Comparison of ENCODE assay signal across 8 cellular contexts in genomic region chrX:14528629-14529287, GRCh38. TPM values are rescaled to one million over a fixed set of nuclear protein-coding genes. Genes with fewer than 3 reads are reported as not detected.
A peak's percentile ranks its signal among the peaks of the same experiment; 100 is the strongest.
DNase-seq lines count a peak whose midpoint lies in the region; ATAC-seq, FAIRE-seq and TF ChIP-seq lines count a peak whose summit lies in the region.

No MANE protein-coding gene starts in this region.

- no peak overlapping the region for H4K91ac ChIP-seq in H9 (ENCODE audit: insufficient read length, low read depth, low read length)

- no peaks in the 10 kb centered on the region for H3K79me1 ChIP-seq in H9 (ENCODE audit: insufficient read depth, low read depth, low read length, poor library complexity, severe bottlenecking)

- H2BK5ac ChIP-seq in H9 (ENCODE audit: insufficient read length, low read length): no peak overlapping the region

- H4K5ac ChIP-seq in H9 (ENCODE audit: insufficient read length, low read depth, low read length): no peak overlapping the region

- H3K4me3 ChIP-seq in foreskin fibroblast (ENCODE audit: low read depth in 1 of 2, low read length in 2 of 2): peak overlapping the region in 1 of 2 donors; percentile 26
- H3K4me3 ChIP-seq in upper lobe of left lung: no peak overlapping the region

- no peak overlapping the region for H2BK120ac ChIP-seq in H9 (ENCODE audit: low read depth, low read length, poor library complexity, severe bottlenecking)

- no peaks in the 10 kb centered on the region; a peak in 2 of 7 replicates for H3K36me3 Mint-ChIP-seq in H9 (ENCODE audit: insufficient read depth in 1 of 3, low read depth in 3 of 3)

- H2BK20ac ChIP-seq in H9 (ENCODE audit: low read depth, low read length, poor library complexity, severe bottlenecking): no peak overlapping the region

- FAIRE-seq in D721Med (lab: Jason Lieb, UNC): no peak

- peak overlapping the region; percentile 80 to 81 for H3K4me3 Mint-ChIP-seq in H9

- peaks cover 5% of the 10 kb centered on the region in 2 experiments for H3K4me1 Mint-ChIP-seq in H9

- H3K9ac ChIP-seq in H9 (ENCODE audit: extremely low read depth, insufficient read length, low read length): no peak overlapping the region

- no peaks in the 10 kb centered on the region for H3K79me2 ChIP-seq in H9 (ENCODE audit: insufficient read depth, low read length)

- H3K4me2 ChIP-seq in H9 (ENCODE audit: insufficient read depth, insufficient read length, low read length): peak overlapping the region; percentile 77

- H3T11ph ChIP-seq in H9 (ENCODE audit: low read length): no peak overlapping the region

- no peak overlapping the region for H4K8ac ChIP-seq in H9 (replicated peaks; ENCODE audit: insufficient read length, low read depth, low read length)

- H2AFZ ChIP-seq in H9 (ENCODE audit: low read length): no peak overlapping the region

- H3K27ac ChIP-seq in H9 (ENCODE audit: insufficient read length, low read depth, low read length) (no peak overlapping the region), upper lobe of left lung (no peak overlapping the region)

- H3K36me3 ChIP-seq in upper lobe of left lung: no peaks in the 10 kb centered on the region

- no peaks in the 10 kb centered on the region for H3K23me2 ChIP-seq in H9 (ENCODE audit: insufficient read length, low read depth, low read length, poor library complexity, severe bottlenecking)

- no peak for TF ChIP-seq POLR2A in upper lobe of left lung (IDR thresholded peaks at IDR 0.05)

- H3K4me1 ChIP-seq in H9 (ENCODE audit: insufficient read depth, low read length) (no peaks in the 10 kb centered on the region), upper lobe of left lung (no peaks in the 10 kb centered on the region)

- H3K4ac ChIP-seq in H9 (ENCODE audit: low read depth, low read length): no peak overlapping the region

- H3K9me3 Mint-ChIP-seq in H9: peaks cover 23 to 31% of the 10 kb centered on the region in 2 experiments

- H3K27me3 ChIP-seq in H9 (ENCODE audit: insufficient read depth, low read length): no peaks in the 10 kb centered on the region
- no peaks in the 10 kb centered on the region for H3K27me3 ChIP-seq in upper lobe of left lung

- ATAC-seq in omental fat pad (ENCODE audit: low FRiP score) (no peak), upper lobe of left lung (ENCODE audit: low FRiP score in 2 of 2) (no peak), HG03280 (IDR thresholded peaks at IDR 0.05; ENCODE audit: unreplicated experiment) (no peak)

- H3K9me3 ChIP-seq in H9 (ENCODE audit: control insufficient read depth, low read depth, low read length) (no peaks in the 10 kb centered on the region), upper lobe of left lung (no peaks in the 10 kb centered on the region)

- no peak overlapping the region for H3K27ac Mint-ChIP-seq in H9

- H3K14ac ChIP-seq in H9 (ENCODE audit: insufficient read depth, low read length): no peak overlapping the region

- no peak overlapping the region for H2AK5ac ChIP-seq in H9 (ENCODE audit: insufficient read length, low read length)

- H2BK12ac ChIP-seq in H9 (ENCODE audit: insufficient read length, low read depth, low read length): no peak overlapping the region

- no peaks in the 10 kb centered on the region for H4K20me1 ChIP-seq in H9 (ENCODE audit: control insufficient read depth, insufficient read depth, insufficient read length)

- TF ChIP-seq EP300 in upper lobe of left lung (IDR thresholded peaks at IDR 0.05): no peak

- peak; percentile 61 for TF ChIP-seq CTCF in D721Med (IDR thresholded peaks at IDR 0.05; ENCODE audit: insufficient read depth, missing control alignments)
- peak; percentile 72 for TF ChIP-seq CTCF in H9 (conservative IDR thresholded peaks at IDR 0.05)
- peak; percentile 29 for TF ChIP-seq CTCF in foreskin fibroblast (IDR thresholded peaks at IDR 0.05; ENCODE audit: low read depth, low read length)
- no peak for TF ChIP-seq CTCF in omental fat pad (IDR thresholded peaks at IDR 0.05)
- peak in 2 of 6 experiments; percentile 18 to 19 for TF ChIP-seq CTCF in upper lobe of left lung (IDR thresholded peaks at IDR 0.05)

- no peak overlapping the region for H3K18ac ChIP-seq in H9 (ENCODE audit: insufficient read length, low read depth, low read length)

- no peak overlapping the region for H2BK15ac ChIP-seq in H9 (ENCODE audit: low read depth, low read length)

- peaks cover 2% of the 10 kb centered on the region; the same call in 1 of the 2 replicates for H3K27me3 Mint-ChIP-seq in H9 (ENCODE audit: low read depth)

- no CpG with 5 or more reads among the region's 14 CpGs for WGBS in H9 (ENCODE audit: extremely low coverage, insufficient read length, low lambda C conversion rate)
- WGBS in upper lobe of left lung, 2 donors: 12 to 32% methylated on average over 14 of the region's 14 CpGs

- DNase-seq in D721Med (ENCODE audit: insufficient read length, low spot score) (no peak), H9 (peak; percentile 60), NCI-H460 (ENCODE audit: extremely low read depth, low read depth) (peak; percentile 30), activated T-cell treated with anti-CD3 and anti-CD28 coated beads for 4 hours (peak; percentile 2), foreskin fibroblast (peak; percentile 28 to 81), omental fat pad (ENCODE audit: low spot score) (peak; percentile 35), upper lobe of left lung (no peak)

- no peak overlapping the region for H3K56ac ChIP-seq in H9 (ENCODE audit: insufficient read length, low read depth, low read length)

- no peak overlapping the region for H3K23ac ChIP-seq in H9 (ENCODE audit: insufficient read length, low read depth, low read length)

RNA-seq across cellular contexts. Expression of gene GLRA2, which starts 0.6 kb away (rescaled TPM):
- total RNA-seq in H9 (2021) (not detected in 2 replicates), omental fat pad (not detected), upper lobe of left lung (not detected)
- total RNA-seq in NCI-H460 (2014; rRNA removed; shearing (Covaris generic)): not detected in 2 replicates
- not detected in 2 replicates for polyA plus RNA-seq in NCI-H460 (2014; cell fraction: nucleus; rRNA removed)

Comparison
In these comparisons a context has a peak if more than half of its experiments do, and no peak if none do; other contexts are left out.
1. DNase-seq: peak in H9 (single experiment), NCI-H460 (single experiment), activated T-cell treated with anti-CD3 and anti-CD28 coated beads for 4 hours (single experiment), foreskin fibroblast (2 of 2) and omental fat pad (single experiment); none in D721Med (single experiment) and upper lobe of left lung (0 of 2).
2. CTCF ChIP-seq: peak in D721Med (single experiment), H9 (single experiment) and foreskin fibroblast (single experiment); none in omental fat pad (0 of 3).